9 cellular contexts compared by ENCODE assay signal in genomic region chr22:21972293-21972779, GRCh38. TPM values are rescaled to one million over a fixed set of nuclear protein-coding genes. Genes with fewer than 3 reads are reported as not detected.
DNase-seq lines count a peak whose midpoint lies in the region; ATAC-seq and TF ChIP-seq lines count a peak whose summit lies in the region.
"Had no signal": no experiment of that assay in that cellular context is flagged by ENCODE, and none has a peak within 500 bp of the region (broad histone marks: within the 10 kb centered on the region; RNA-seq: fewer than 3 reads in every experiment).

No MANE protein-coding gene starts in this region.

- no peak overlapping the region for H3K4me3 ChIP-seq in MM.1S (ENCODE audit: low read length)
- no peak overlapping the region for H3K4me3 ChIP-seq in esophagus squamous epithelium
- H3K4me3 ChIP-seq in parathyroid adenoma (ENCODE audit: low read depth, low read length), result no peak overlapping the region
- H3K4me3 ChIP-seq: skin epidermis had no signal

- H3K27ac ChIP-seq in MM.1S (ENCODE audit: low read length) (no peak overlapping the region), esophagus squamous epithelium (no peak overlapping the region), parathyroid adenoma (no peak overlapping the region)
- H3K27ac ChIP-seq: skin epidermis had no signal

- H3K27me3 ChIP-seq in MM.1S (replicated peaks; ENCODE audit: insufficient read depth, low read length), result no peaks in the 10 kb centered on the region
- no peaks in the 10 kb centered on the region for H3K27me3 ChIP-seq in esophagus squamous epithelium
- H3K27me3 ChIP-seq in parathyroid adenoma (ENCODE audit: control insufficient read depth, insufficient read depth, low read length), result no peaks in the 10 kb centered on the region

- no peaks in the 10 kb centered on the region for H3K79me2 ChIP-seq in MM.1S (ENCODE audit: low read length)
- peaks cover 2% of the 10 kb centered on the region for H3K79me2 ChIP-seq in parathyroid adenoma

- no peak for TF ChIP-seq POLR2A in esophagus squamous epithelium (IDR thresholded peaks at IDR 0.05)

- H4K20me1 ChIP-seq in MM.1S (ENCODE audit: insufficient read depth, low read length), result no peaks in the 10 kb centered on the region

- peak; percentile 92 for TF ChIP-seq CTCF in MM.1S (IDR thresholded peaks at IDR 0.05; ENCODE audit: low read length)
- TF ChIP-seq CTCF in esophagus squamous epithelium (IDR thresholded peaks at IDR 0.05), result peak; percentile 32 to 66 (median 56)
- peak; percentile 41 for TF ChIP-seq CTCF in parathyroid adenoma (IDR thresholded peaks at IDR 0.05)

- WGBS in esophagus squamous epithelium, 2 donors, result 67 to 76% methylated on average over 7 of the region's 7 CpGs

- no peaks in the 10 kb centered on the region for H3K9me2 ChIP-seq in MM.1S (replicated peaks; ENCODE audit: insufficient read depth, low read length)

- intact Hi-C loops in esophagus squamous epithelium (cut with DNase I), result no loop called here

- H3F3A ChIP-seq in MM.1S (ENCODE audit: insufficient read depth, low read length), result no peaks in the 10 kb centered on the region

- H3K9me3 ChIP-seq in MM.1S (replicated peaks; ENCODE audit: insufficient read depth, low read length) (no peaks in the 10 kb centered on the region), esophagus squamous epithelium (no peaks in the 10 kb centered on the region), parathyroid adenoma (ENCODE audit: control insufficient read depth, low read length) (no peaks in the 10 kb centered on the region)

- H3K4me2 ChIP-seq in MM.1S (ENCODE audit: low read depth, low read length), result no peak overlapping the region
- no peak overlapping the region for H3K4me2 ChIP-seq in parathyroid adenoma (ENCODE audit: low read length)

- DNase-seq in EH (ENCODE audit: low read depth), result peak; percentile 35
- DNase-seq in MM.1S, result peak; percentile 43
- DNase-seq in activated CD8-positive, alpha-beta memory T cell treated with anti-CD3 and anti-CD28 coated beads, Interleukin-2, amount 50 U/mL, for 4 hours, result peak; percentile 60
- no peak for DNase-seq in esophagus squamous epithelium (lab: John Stamatoyannopoulos, UW)
- no peak for DNase-seq in NCI-H1436 (lab: John Stamatoyannopoulos, UW)

- no peak overlapping the region for H2AFZ ChIP-seq in MM.1S (ENCODE audit: low read length)
- H2AFZ ChIP-seq in parathyroid adenoma, result no peak overlapping the region

- H3K9ac ChIP-seq in MM.1S (ENCODE audit: low read length) (no peak overlapping the region), parathyroid adenoma (no peak overlapping the region)

- ATAC-seq in GM21367 (IDR thresholded peaks at IDR 0.05; ENCODE audit: unreplicated experiment) (no peak), HG03354 (IDR thresholded peaks at IDR 0.05; ENCODE audit: poor library complexity, severe bottlenecking, unreplicated experiment) (no peak)

- H3K4me1 ChIP-seq in MM.1S (ENCODE audit: low read length) (no peaks in the 10 kb centered on the region), esophagus squamous epithelium (no peaks in the 10 kb centered on the region), parathyroid adenoma (no peaks in the 10 kb centered on the region)

- H3K36me3 ChIP-seq in MM.1S (replicated peaks; ENCODE audit: insufficient read depth, low read length) (0 out of 2 replicates have a peak, but pooled peaks cover 7% of the 10 kb centered on the region), esophagus squamous epithelium (peaks cover 29 to 85% (median 34%) of the 10 kb centered on the region in 3 donors), parathyroid adenoma (ENCODE audit: control insufficient read depth, insufficient read depth, low read length) (no peaks in the 10 kb centered on the region)

RNA-seq across cellular contexts. Expression of gene TOP3B, which starts 10.3 kb away (rescaled TPM):
- 10 to 100 TPM in 3 of 4 donors, 1 to 10 TPM in 1; 4.6 to 36.6 (median 23.4) TPM for total RNA-seq in esophagus squamous epithelium

RNA-seq across cellular contexts. Expression of gene PPM1F, which starts 19.7 kb away (rescaled TPM):
- 10 to 100 TPM; 22.2 to 39.7 (median 25.9) TPM for total RNA-seq in esophagus squamous epithelium

Comparison
In these comparisons a context has a peak if more than half of its experiments do, and no peak if none do; other contexts are left out.
1. DNase-seq: peak in EH (single experiment), MM.1S (single experiment) and activated CD8-positive, alpha-beta memory T cell treated with anti-CD3 and anti-CD28 coated beads, Interleukin-2, amount 50 U/mL, for 4 hours (single experiment); none in esophagus squamous epithelium (single experiment) and NCI-H1436 (single experiment).
2. CTCF ChIP-seq: peak in every context shown above with its lines; median percentile 92 in MM.1S; 56 in esophagus squamous epithelium; 41 in parathyroid adenoma.